3 cellular contexts compared by ENCODE assay signal in genomic region chr3:49671291-49672288, GRCh38.
TF ChIP-seq lines count a peak whose summit lies in the region.

No MANE protein-coding gene starts in this region.

TF ChIP-seq in GM12891, 5 proteins besides CTCF, POLR2A, EP300 and RAD21:
- TF ChIP-seq SPI1 (IDR thresholded peaks at IDR 0.05; ENCODE audit: low read depth, low read length) = no peak
- peak; percentile 78; the same call in 1 of the 2 replicates for TF ChIP-seq POU2F2 (IDR thresholded peaks at IDR 0.05; ENCODE audit: low read depth, low read length)
- TF ChIP-seq TAF1 (IDR thresholded peaks at IDR 0.05; ENCODE audit: low read depth, low read length) = no peak
- TF ChIP-seq POLR2AphosphoS5 (IDR thresholded peaks at IDR 0.05; ENCODE audit: low read depth, low read length) = no peak

TF ChIP-seq in SK-N-SH, 30 proteins besides CTCF, POLR2A, EP300 and RAD21:
- TF ChIP-seq SMC3 (IDR thresholded peaks at IDR 0.05; ENCODE audit: low read depth, low read length) = peak; percentile 98
- no peak for TF ChIP-seq GABPA (IDR thresholded peaks at IDR 0.05; ENCODE audit: low read depth)
- TF ChIP-seq RFX5 (IDR thresholded peaks at IDR 0.05; ENCODE audit: low read length) = no peak

TF ChIP-seq in GM12878, 131 proteins besides CTCF, POLR2A, EP300 and RAD21:
- TF ChIP-seq, protein P1, sequence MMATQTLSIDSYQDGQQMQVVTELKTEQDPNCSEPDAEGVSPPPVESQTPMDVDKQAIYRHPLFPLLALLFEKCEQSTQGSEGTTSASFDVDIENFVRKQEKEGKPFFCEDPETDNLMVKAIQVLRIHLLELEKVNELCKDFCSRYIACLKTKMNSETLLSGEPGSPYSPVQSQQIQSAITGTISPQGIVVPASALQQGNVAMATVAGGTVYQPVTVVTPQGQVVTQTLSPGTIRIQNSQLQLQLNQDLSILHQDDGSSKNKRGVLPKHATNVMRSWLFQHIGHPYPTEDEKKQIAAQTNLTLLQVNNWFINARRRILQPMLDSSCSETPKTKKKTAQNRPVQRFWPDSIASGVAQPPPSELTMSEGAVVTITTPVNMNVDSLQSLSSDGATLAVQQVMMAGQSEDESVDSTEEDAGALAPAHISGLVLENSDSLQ (IDR thresholded peaks at IDR 0.05) = 0 out of 2 replicates have a peak, but pooled peaks have one; percentile 15
- no peak for TF ChIP-seq SIN3A (IDR thresholded peaks at IDR 0.05; ENCODE audit: low read depth, low read length)
- TF ChIP-seq HDGF (IDR thresholded peaks at IDR 0.05) = 0 out of 2 replicates have a peak, but pooled peaks have one; percentile 21
- TF ChIP-seq LARP7 (IDR thresholded peaks at IDR 0.05) = 0 out of 2 replicates have a peak, but pooled peaks have one; percentile 31
- no peak for TF ChIP-seq NFXL1 (IDR thresholded peaks at IDR 0.05; ENCODE audit: borderline replicate concordance)
- peak; percentile 79; the same call in 1 of the 2 replicates for TF ChIP-seq SMARCA5 (IDR thresholded peaks at IDR 0.05)
- peak; percentile 62; the same call in 1 of the 2 replicates for TF ChIP-seq YY1 (IDR thresholded peaks at IDR 0.05; ENCODE audit: low read depth, low read length)
- TF ChIP-seq NBN (IDR thresholded peaks at IDR 0.05) = peak; percentile 34; the same call in 1 of the 2 replicates
- TF ChIP-seq CBFB (IDR thresholded peaks at IDR 0.05; ENCODE audit: low read depth) = no peak
- TF ChIP-seq SMC3 (IDR thresholded peaks at IDR 0.05; ENCODE audit: borderline replicate concordance, low read length) = peak; percentile 93
- TF ChIP-seq, protein P2, sequence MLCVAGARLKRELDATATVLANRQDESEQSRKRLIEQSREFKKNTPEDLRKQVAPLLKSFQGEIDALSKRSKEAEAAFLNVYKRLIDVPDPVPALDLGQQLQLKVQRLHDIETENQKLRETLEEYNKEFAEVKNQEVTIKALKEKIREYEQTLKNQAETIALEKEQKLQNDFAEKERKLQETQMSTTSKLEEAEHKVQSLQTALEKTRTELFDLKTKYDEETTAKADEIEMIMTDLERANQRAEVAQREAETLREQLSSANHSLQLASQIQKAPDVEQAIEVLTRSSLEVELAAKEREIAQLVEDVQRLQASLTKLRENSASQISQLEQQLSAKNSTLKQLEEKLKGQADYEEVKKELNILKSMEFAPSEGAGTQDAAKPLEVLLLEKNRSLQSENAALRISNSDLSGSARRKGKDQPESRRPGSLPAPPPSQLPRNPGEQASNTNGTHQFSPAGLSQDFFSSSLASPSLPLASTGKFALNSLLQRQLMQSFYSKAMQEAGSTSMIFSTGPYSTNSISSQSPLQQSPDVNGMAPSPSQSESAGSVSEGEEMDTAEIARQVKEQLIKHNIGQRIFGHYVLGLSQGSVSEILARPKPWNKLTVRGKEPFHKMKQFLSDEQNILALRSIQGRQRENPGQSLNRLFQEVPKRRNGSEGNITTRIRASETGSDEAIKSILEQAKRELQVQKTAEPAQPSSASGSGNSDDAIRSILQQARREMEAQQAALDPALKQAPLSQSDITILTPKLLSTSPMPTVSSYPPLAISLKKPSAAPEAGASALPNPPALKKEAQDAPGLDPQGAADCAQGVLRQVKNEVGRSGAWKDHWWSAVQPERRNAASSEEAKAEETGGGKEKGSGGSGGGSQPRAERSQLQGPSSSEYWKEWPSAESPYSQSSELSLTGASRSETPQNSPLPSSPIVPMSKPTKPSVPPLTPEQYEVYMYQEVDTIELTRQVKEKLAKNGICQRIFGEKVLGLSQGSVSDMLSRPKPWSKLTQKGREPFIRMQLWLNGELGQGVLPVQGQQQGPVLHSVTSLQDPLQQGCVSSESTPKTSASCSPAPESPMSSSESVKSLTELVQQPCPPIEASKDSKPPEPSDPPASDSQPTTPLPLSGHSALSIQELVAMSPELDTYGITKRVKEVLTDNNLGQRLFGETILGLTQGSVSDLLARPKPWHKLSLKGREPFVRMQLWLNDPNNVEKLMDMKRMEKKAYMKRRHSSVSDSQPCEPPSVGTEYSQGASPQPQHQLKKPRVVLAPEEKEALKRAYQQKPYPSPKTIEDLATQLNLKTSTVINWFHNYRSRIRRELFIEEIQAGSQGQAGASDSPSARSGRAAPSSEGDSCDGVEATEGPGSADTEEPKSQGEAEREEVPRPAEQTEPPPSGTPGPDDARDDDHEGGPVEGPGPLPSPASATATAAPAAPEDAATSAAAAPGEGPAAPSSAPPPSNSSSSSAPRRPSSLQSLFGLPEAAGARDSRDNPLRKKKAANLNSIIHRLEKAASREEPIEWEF (IDR thresholded peaks at IDR 0.05; ENCODE audit: insufficient replicate concordance, low read depth, low read length) = no peak
- 0 out of 2 replicates have a peak, but pooled peaks have one; percentile 23 for TF ChIP-seq HCFC1 (IDR thresholded peaks at IDR 0.05; ENCODE audit: low read length)
